ENCODE assay signal across 8 cellular contexts in genomic region chr2:162301151-162301804, GRCh38. TPM values are rescaled to one million over a fixed set of nuclear protein-coding genes. Genes with fewer than 3 reads are reported as not detected.
DNase-seq lines count a peak whose midpoint lies in the region; ATAC-seq and TF ChIP-seq lines count a peak whose summit lies in the region.

No MANE protein-coding gene starts in this region.

- ATAC-seq in HG02943 (IDR thresholded peaks at IDR 0.05; ENCODE audit: low read depth, unreplicated experiment) (peak; percentile 67), lower lobe of right lung (peak; percentile 80 to 82)

- no peaks in the 10 kb centered on the region for H3K9me3 Mint-ChIP-seq in activated T-cell treated with anti-CD3 and anti-CD28 coated beads, Interleukin-2, amount 50 U/mL, for 24 hours
- H3K9me3 Mint-ChIP-seq in chondrocyte (ENCODE audit: low read depth) = no peaks in the 10 kb centered on the region

- no peak overlapping the region for H3K4me3 Mint-ChIP-seq in activated T-cell treated with anti-CD3 and anti-CD28 coated beads, Interleukin-2, amount 50 U/mL, for 24 hours
- no peak overlapping the region for H3K4me3 Mint-ChIP-seq in chondrocyte (ENCODE audit: unreplicated experiment)

- peaks cover 13% of the 10 kb centered on the region for H3K36me3 Mint-ChIP-seq in activated T-cell treated with anti-CD3 and anti-CD28 coated beads, Interleukin-2, amount 50 U/mL, for 24 hours (ENCODE audit: low read depth)
- no peaks in the 10 kb centered on the region for H3K36me3 Mint-ChIP-seq in chondrocyte (ENCODE audit: low read depth)

- no peak overlapping the region for H3K4me3 ChIP-seq in WI38 (ENCODE audit: low read depth, low read length)
- no peak overlapping the region for H3K4me3 ChIP-seq in lower lobe of right lung

- H3K4me1 ChIP-seq in lower lobe of right lung = no peaks in the 10 kb centered on the region

- H3K27me3 ChIP-seq in lower lobe of right lung (ENCODE audit: low read depth) = no peaks in the 10 kb centered on the region

- intact Hi-C loops in lower lobe of right lung (cut with DNase I) = loop anchor here (5.0 to 10.0 kb wide), 2 partner anchors 79 to 146 kb away; partner anchors contain the start of gene GCG

- peaks cover 23% of the 10 kb centered on the region for H3K36me3 ChIP-seq in lower lobe of right lung

- no peaks in the 10 kb centered on the region for H3K9me3 ChIP-seq in lower lobe of right lung

- DNase-seq in activated T-cell treated with anti-CD3 and anti-CD28 coated beads for 1 hour (ENCODE audit: low read depth) (peak; percentile 52), NCI-H2107 (lab: John Stamatoyannopoulos, UW) (peak; percentile 36), chondrocyte (ENCODE audit: low spot score) (no peak), lower lobe of right lung (peak; percentile 45)
- DNase-seq in activated T-cell treated with anti-CD3 and anti-CD28 coated beads, Interleukin-2, amount 50 U/mL, for 24 hours = no peak
- peak; percentile 36 for DNase-seq in stimulated activated CD8-positive, alpha-beta memory T cell treated with anti-CD3 and anti-CD28 coated beads, Interleukin-4, amount 100 ng/mL, for 24 hours (ENCODE audit: low read depth)

- H3K27ac Mint-ChIP-seq in activated T-cell treated with anti-CD3 and anti-CD28 coated beads, Interleukin-2, amount 50 U/mL, for 24 hours = no peak overlapping the region
- no peak overlapping the region for H3K27ac Mint-ChIP-seq in chondrocyte (ENCODE audit: unreplicated experiment)

- no peaks in the 10 kb centered on the region for H3K27me3 Mint-ChIP-seq in activated T-cell treated with anti-CD3 and anti-CD28 coated beads, Interleukin-2, amount 50 U/mL, for 24 hours
- H3K27me3 Mint-ChIP-seq in chondrocyte (ENCODE audit: low read depth) = peaks cover 4% of the 10 kb centered on the region

- no peak overlapping the region for H3K27ac ChIP-seq in lower lobe of right lung

- H3K4me1 Mint-ChIP-seq in activated T-cell treated with anti-CD3 and anti-CD28 coated beads, Interleukin-2, amount 50 U/mL, for 24 hours (ENCODE audit: low read depth) = no peaks in the 10 kb centered on the region
- H3K4me1 Mint-ChIP-seq in chondrocyte (ENCODE audit: low read depth) = no peaks in the 10 kb centered on the region

- TF ChIP-seq CTCF in WI38 (IDR thresholded peaks at IDR 0.05; ENCODE audit: low read depth, low read length) (peak; percentile 53; the same call in 1 of the 2 replicates), chondrocyte (IDR thresholded peaks at IDR 0.05) (peak; percentile 97), lower lobe of right lung (IDR thresholded peaks at IDR 0.05) (peak; percentile 93)

RNA-seq across cellular contexts. Expression of gene IFIH1, which starts 17.2 kb away (rescaled TPM):
- total RNA-seq in chondrocyte (1.8 to 4.2 TPM (median 2.1 TPM) in 3 replicates), lower lobe of right lung (44.1 TPM)

RNA-seq across cellular contexts. Expression of gene GCA, which starts 42.7 kb away (rescaled TPM):
- total RNA-seq in chondrocyte (4.0 to 4.8 TPM (median 4.5 TPM) in 3 replicates), lower lobe of right lung (94.0 TPM)

RNA-seq across cellular contexts. Expression of gene FAP, which starts 58.0 kb away (rescaled TPM):
- total RNA-seq in chondrocyte (163 to 205 TPM (median 171 TPM) in 3 replicates), lower lobe of right lung (3.4 TPM)

Comparison
In these comparisons a context has a peak if more than half of its experiments do, and no peak if none do; other contexts are left out.
1. DNase-seq: peak in activated T-cell treated with anti-CD3 and anti-CD28 coated beads for 1 hour (single experiment), NCI-H2107 (single experiment), lower lobe of right lung (single experiment) and stimulated activated CD8-positive, alpha-beta memory T cell treated with anti-CD3 and anti-CD28 coated beads, Interleukin-4, amount 100 ng/mL, for 24 hours (single experiment); none in activated T-cell treated with anti-CD3 and anti-CD28 coated beads, Interleukin-2, amount 50 U/mL, for 24 hours (single experiment) and chondrocyte (single experiment).
2. RNA of gene GCA, which starts 42.7 kb away (total RNA-seq): 94.0 TPM in lower lobe of right lung (single experiment); 4.0 to 4.8 TPM in chondrocyte; every median in the first group is over 10 times any median in the second.
3. RNA of gene FAP, which starts 58.0 kb away (total RNA-seq): 163 to 205 TPM in chondrocyte; 3.4 TPM in lower lobe of right lung (single experiment); every median in the first group is over 10 times any median in the second.
4. Peak in every context shown above with its lines, with median percentiles within 50 percentile points of each other: CTCF ChIP-seq.